In the genomic region with DNA sequence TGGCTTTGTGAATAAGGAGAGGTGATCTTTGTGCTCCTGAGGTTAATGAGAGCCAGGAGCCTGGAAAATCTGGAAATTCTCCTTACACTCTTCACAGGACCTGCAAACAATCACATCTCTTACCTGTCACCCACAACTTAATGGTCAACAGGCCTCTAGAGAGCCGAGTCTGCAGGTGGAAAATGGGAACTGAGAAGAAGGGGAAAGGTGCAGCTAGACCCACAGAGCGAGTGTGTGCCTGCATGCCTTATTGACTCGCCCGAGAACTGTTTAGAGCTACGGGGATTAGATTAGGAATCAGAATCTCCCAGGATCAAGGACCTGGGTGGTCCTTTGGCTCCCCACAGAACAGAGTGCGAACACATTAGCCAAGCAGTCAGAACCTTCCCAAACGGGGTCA, we compare ENCODE assay signal across 19 cellular contexts.
A peak's percentile ranks its signal among the peaks of the same experiment; 100 is the strongest.
DNase-seq lines count a peak whose midpoint lies in the region; ATAC-seq, FAIRE-seq and TF ChIP-seq lines count a peak whose summit lies in the region.
"Had no signal": no experiment of that assay in that cellular context is flagged by ENCODE, and none has a peak within 500 bp of the region (broad histone marks: within the 10 kb centered on the region; RNA-seq: fewer than 3 reads in every experiment).

No MANE protein-coding gene starts in this region.

- H3K4me3 Mint-ChIP-seq in CD4-positive, alpha-beta memory T cell, result peak overlapping the region in 4 of 8 donors; percentile 10 to 84 (median 52)
- peak overlapping the region; percentile 1 to 15 for H3K4me3 Mint-ChIP-seq in stimulated activated naive B cell treated with anti-CD40 and anti-IgM and Interleukin-4, amounts not matched to agents 10 μg/mL and 1 μg/mL and 100 μg/mL, for 72 hours

- no peaks in the 10 kb centered on the region for H3K36me3 ChIP-seq in CD4-positive, alpha-beta memory T cell (ENCODE audit: insufficient read depth, low read length)
- H3K36me3 ChIP-seq in IMR-90 (ENCODE audit: control insufficient read depth, insufficient read depth, low read length) (no peaks in the 10 kb centered on the region), GM12878 (ENCODE audit: control insufficient read depth in 2 of 2, insufficient read depth in 2 of 2, low read length in 1 of 2) (no peaks in the 10 kb centered on the region)
- H3K36me3 ChIP-seq: BLaER1, SJSA1 had no signal

- H3K9me3 Mint-ChIP-seq in CD4-positive, alpha-beta memory T cell, result peaks cover 0 to 3% (median 0%) of the 10 kb centered on the region in 8 donors
- peaks cover 0 to 3% of the 10 kb centered on the region in 2 donors for H3K9me3 Mint-ChIP-seq in stimulated activated naive B cell treated with anti-CD40 and anti-IgM and Interleukin-4, amounts not matched to agents 10 μg/mL and 1 μg/mL and 100 μg/mL, for 72 hours

- POLR2A ChIA-PET in CD4-positive, alpha-beta memory T cell (lab: Charles Lee; ENCODE audit: partially characterized antibody), result interaction anchor here (1.9 to 4.1 kb wide), 2 partner anchors 196 to 330 kb away, joined by 5 to 29 read pairs; a partner anchor contains a TSS
- POLR2A ChIA-PET in IMR-90 (lab: Charles Lee; ENCODE audit: unreplicated experiment), result no interaction called here
- POLR2A ChIA-PET in GM12878 (lab: Charles Lee), result no interaction called here

- TF ChIP-seq POLR2A in IMR-90 (IDR thresholded peaks at IDR 0.05; ENCODE audit: low read depth, low read length) (no peak), GM12878 (IDR thresholded peaks at IDR 0.05; ENCODE audit: low read depth, low read length) (no peak)

- H3K4me3 ChIP-seq in CD4-positive, alpha-beta memory T cell (ENCODE audit: low read length in 2 of 2), result no peak overlapping the region
- H3K4me3 ChIP-seq in IMR-90 (ENCODE audit: insufficient read depth, low read depth, low read length) (no peak overlapping the region), GM12878 (no peak overlapping the region)
- H3K4me3 ChIP-seq: A549, BLaER1, K562, SJSA1 had no signal

- H3K4ac ChIP-seq in IMR-90 (ENCODE audit: low read depth, low read length), result no peak overlapping the region

- H3K36me3 Mint-ChIP-seq in CD4-positive, alpha-beta memory T cell, result no peaks in the 10 kb centered on the region
- H3K36me3 Mint-ChIP-seq in stimulated activated naive B cell treated with anti-CD40 and anti-IgM and Interleukin-4, amounts not matched to agents 10 μg/mL and 1 μg/mL and 100 μg/mL, for 72 hours, result no peaks in the 10 kb centered on the region

- CTCF ChIA-PET in CD4-positive, alpha-beta memory T cell (lab: Charles Lee; ENCODE audit: partially characterized antibody), result interaction anchor here (3.0 kb wide), 1 partner anchor 194 kb away, joined by 14 read pairs; no protein-coding TSS in a partner anchor
- CTCF ChIA-PET in IMR-90 (lab: Yijun Ruan, JAX), result interaction anchor here (1.0 kb wide), 1 partner anchor 73 kb away, joined by 3 read pairs; no protein-coding TSS in a partner anchor
- CTCF ChIA-PET in GM12878 (lab: Yijun Ruan, JAX), result no interaction called here

- TF ChIP-seq EP300 in GM12878 (IDR thresholded peaks at IDR 0.05; ENCODE audit: borderline replicate concordance in 1 of 2, control insufficient read depth in 1 of 2, low read depth in 2 of 2, low read length in 2 of 2), result no peak

- no peaks in the 10 kb centered on the region for H3K9me3 ChIP-seq in CD4-positive, alpha-beta memory T cell (ENCODE audit: control insufficient read depth in 1 of 2, low read length in 2 of 2)
- H3K9me3 ChIP-seq in IMR-90 (ENCODE audit: control insufficient read depth, insufficient read depth, low read length), result no peaks in the 10 kb centered on the region
- no peaks in the 10 kb centered on the region; the same call in 2 of the 3 replicates for H3K9me3 ChIP-seq in GM12878 (replicated peaks; ENCODE audit: control insufficient read depth, insufficient read depth, low read length)
- H3K9me3 ChIP-seq: A549, BLaER1 had no signal

- no peak for FAIRE-seq in GM12878 (lab: Jason Lieb, UNC)
- FAIRE-seq: A549, K562 had no signal

- H4K8ac ChIP-seq in IMR-90 (ENCODE audit: low read depth in 2 of 2, low read length in 2 of 2), result no peak overlapping the region

- H3K9ac ChIP-seq in IMR-90 (ENCODE audit: low read depth, low read length) (no peak overlapping the region), GM12878 (ENCODE audit: control insufficient read depth, insufficient read depth, low read length) (no peak overlapping the region)
- H3K9ac ChIP-seq: BLaER1 had no signal

- no peaks in the 10 kb centered on the region for H3K79me2 ChIP-seq in GM12878 (ENCODE audit: control insufficient read depth, insufficient read depth, low read length)

- H3K79me1 ChIP-seq in IMR-90 (ENCODE audit: low read depth in 1 of 2, low read length in 2 of 2), result no peaks in the 10 kb centered on the region

- no peak for DNase-seq in CD4-positive, alpha-beta memory T cell
- no peak for DNase-seq in IMR-90
- DNase-seq in GM12878 (ENCODE audit: low read depth, low spot score), result no peak
- DNase-seq in stimulated activated naive B cell treated with anti-CD40 and anti-IgM and Interleukin-4, amounts not matched to agents 10 μg/mL and 1 μg/mL and 100 μg/mL, for 72 hours, result no peak
- DNase-seq in KBM-7, result no peak
- DNase-seq in GM19238 (ENCODE audit: insufficient read length, low spot score), result no peak
- DNase-seq: DMS79 treated with DMSO at 0.1 percent for 48 hours, MV-4-11, NCI-H1694 treated with DMSO at 0.1 percent for 48 hours, NCI-H2107, NCI-H226, NCI-H524, PC-3 had no signal

- no peaks in the 10 kb centered on the region for H4K20me1 ChIP-seq in IMR-90 (ENCODE audit: insufficient read depth, low read length)
- no peaks in the 10 kb centered on the region for H4K20me1 ChIP-seq in GM12878 (ENCODE audit: control insufficient read depth, insufficient read depth)
- H4K20me1 ChIP-seq: BLaER1 had no signal

- TF ChIP-seq CTCF in IMR-90 (conservative IDR thresholded peaks at IDR 0.05; ENCODE audit: low read depth, low read length) (no peak), GM12878 (IDR thresholded peaks at IDR 0.05 in 2 of 3, conservative IDR thresholded peaks at IDR 0.05 in 1 of 3; ENCODE audit: control insufficient read depth in 2 of 3, extremely low read depth in 1 of 3, insufficient read depth in 1 of 3, low read depth in 3 of 3, low read length in 3 of 3) (no peak)

- TF ChIP-seq RAD21 in IMR-90 (IDR thresholded peaks at IDR 0.05; ENCODE audit: low read length), result no peak
- TF ChIP-seq RAD21 in GM12878 (IDR thresholded peaks at IDR 0.05; ENCODE audit: insufficient read depth, low read depth, low read length), result no peak

- no peak overlapping the region for H2BK120ac ChIP-seq in IMR-90 (ENCODE audit: low read depth, low read length)

- no peak overlapping the region for H4K91ac ChIP-seq in IMR-90 (ENCODE audit: insufficient read depth, low read depth, low read length)

- H3K4me2 ChIP-seq in IMR-90 (ENCODE audit: low read depth, low read length), result no peak overlapping the region
- no peak overlapping the region; the same call in 1 of the 2 replicates for H3K4me2 ChIP-seq in GM12878 (ENCODE audit: control insufficient read depth, insufficient read depth)
- H3K4me2 ChIP-seq: A549, BLaER1 had no signal

- RAD21 ChIA-PET in GM12878 (lab: Charles Lee; ENCODE audit: unreplicated experiment), result interaction anchor here (1.0 kb wide), 1 partner anchor 48 kb away, joined by 3 read pairs; no protein-coding TSS in a partner anchor

- dilution Hi-C loops in IMR-90 (cut with HindIII; ENCODE audit: low sequenced_read_pairs, unreplicated experiment), result no loop called here

- no peak overlapping the region for H3K56ac ChIP-seq in IMR-90 (ENCODE audit: extremely low read depth, insufficient read depth, low read length)

- no peak overlapping the region for H3K27ac ChIP-seq in CD4-positive, alpha-beta memory T cell (ENCODE audit: low read depth, low read length)
- no peak overlapping the region for H3K27ac ChIP-seq in IMR-90 (ENCODE audit: insufficient read depth, low read length)
- H3K27ac ChIP-seq in GM12878 (ENCODE audit: control insufficient read depth, insufficient read depth), result no peak overlapping the region
- H3K27ac ChIP-seq: A549, BLaER1, RWPE1, SJSA1 had no signal

- no TSS peak for BruUV-seq in IMR-90 (replicated peaks; lab: Mats Ljungman, UMichigan)
- BruUV-seq in GM12878 (replicated peaks; lab: Mats Ljungman, UMichigan), result no TSS peak

- in situ Hi-C loops in IMR-90 (cut with MboI; ENCODE audit: low sequenced_read_pairs), result no loop called here
- in situ Hi-C loops in GM12878 (cut with MboI), result no loop called here
- in situ Hi-C loops in KBM-7 (cut with MboI; ENCODE audit: low pct_unique_long_range_greater_than_20kb, low sequenced_read_pairs), result no loop called here

- H2AK9ac ChIP-seq in IMR-90 (replicated peaks; ENCODE audit: low read depth, low read length, poor library complexity), result peak overlapping the region; percentile 31

- H3K9me1 ChIP-seq in IMR-90 (ENCODE audit: insufficient read depth, low read length), result no peaks in the 10 kb centered on the region

- H3K4me1 Mint-ChIP-seq in CD4-positive, alpha-beta memory T cell, result peaks cover 32 to 54% (median 42%) of the 10 kb centered on the region in 4 donors
- peaks cover 26 to 44% of the 10 kb centered on the region in 2 donors for H3K4me1 Mint-ChIP-seq in stimulated activated naive B cell treated with anti-CD40 and anti-IgM and Interleukin-4, amounts not matched to agents 10 μg/mL and 1 μg/mL and 100 μg/mL, for 72 hours

- ATAC-seq in IMR-90 (ENCODE audit: low read depth) (no peak), GM12878 (peak; percentile 48; the same call in 2 of the 3 replicates), GM21717 (IDR thresholded peaks at IDR 0.05; ENCODE audit: unreplicated experiment) (no peak)
- ATAC-seq in stimulated activated naive B cell treated with anti-CD40 and anti-IgM and Interleukin-4, amounts not matched to agents 10 μg/mL and 1 μg/mL and 100 μg/mL, for 72 hours (replicated peaks), result peak; percentile 78
- ATAC-seq: A549, K562, PC-3 had no signal

- H3K18ac ChIP-seq in IMR-90 (ENCODE audit: low read depth, low read length), result no peak overlapping the region

- no peak overlapping the region for H3K14ac ChIP-seq in IMR-90 (replicated peaks; ENCODE audit: low read depth, low read length)

- no peaks in the 10 kb centered on the region for H3K27me3 Mint-ChIP-seq in CD4-positive, alpha-beta memory T cell
- H3K27me3 Mint-ChIP-seq in stimulated activated naive B cell treated with anti-CD40 and anti-IgM and Interleukin-4, amounts not matched to agents 10 μg/mL and 1 μg/mL and 100 μg/mL, for 72 hours, result no peaks in the 10 kb centered on the region

- no peaks in the 10 kb centered on the region for H3K27me3 ChIP-seq in CD4-positive, alpha-beta memory T cell (ENCODE audit: insufficient read depth, low read length)
- H3K27me3 ChIP-seq in IMR-90 (ENCODE audit: control insufficient read depth, insufficient read depth, low read length), result no peaks in the 10 kb centered on the region
- H3K27me3 ChIP-seq in GM12878 (replicated peaks in 1 of 2; ENCODE audit: control insufficient read depth in 2 of 2, insufficient read depth in 2 of 2, low read length in 1 of 2), result no peaks in the 10 kb centered on the region
- H3K27me3 ChIP-seq: BLaER1, SJSA1 had no signal

- no peak overlapping the region for H3K23ac ChIP-seq in IMR-90 (ENCODE audit: low read depth, low read length)

- H2AFZ ChIP-seq in IMR-90 (replicated peaks; ENCODE audit: low read length, poor library complexity) (no peak overlapping the region), GM12878 (ENCODE audit: control insufficient read depth, low read depth, low read length) (no peak overlapping the region)

- 89% methylated on average over 5 of the region's 7 CpGs; no CpG with 5 or more reads in 1 of the 2 experiments for WGBS in IMR-90 (ENCODE audit: extremely low coverage in 2 of 2, insufficient read length in 1 of 2), 2 experiments
- 86% methylated on average over 7 of the region's 7 CpGs for WGBS in GM12878 (ENCODE audit: insufficient coverage, insufficient replicate concordance, low lambda C conversion rate, missing lambda C conversion rate)

- H2AK5ac ChIP-seq in IMR-90 (ENCODE audit: low read depth, low read length), result no peak overlapping the region

- no peak overlapping the region for H2BK5ac ChIP-seq in IMR-90 (ENCODE audit: low read depth, low read length, poor library complexity, severe bottlenecking)

- no peak overlapping the region for H4K5ac ChIP-seq in IMR-90 (ENCODE audit: low read depth, low read length)

- intact Hi-C loops in CD4-positive, alpha-beta memory T cell (cut with micrococcal nuclease), result loop anchor here (5.0 to 10.0 kb wide), 2 partner anchors 79 to 802 kb away; a partner anchor contains a TSS
- intact Hi-C loops in IMR-90 (cut with micrococcal nuclease), result no loop called here
- intact Hi-C loops in GM12878 (cut with micrococcal nuclease; ENCODE audit: unreplicated experiment), result no loop called here

- no peak overlapping the region for H2BK20ac ChIP-seq in IMR-90 (ENCODE audit: low read depth, low read length)

- SMC1A ChIA-PET in GM12878 (lab: Charles Lee; ENCODE audit: uncharacterized antibody, unreplicated experiment), result interaction anchor here (1.3 to 2.0 kb wide), 2 partner anchors 195 to 199 kb away, joined by 3 to 5 read pairs; no protein-coding TSS in a partner anchor

- no peak overlapping the region for H2BK15ac ChIP-seq in IMR-90 (ENCODE audit: low read depth, low read length)

- H3K27ac Mint-ChIP-seq in CD4-positive, alpha-beta memory T cell, result peak overlapping the region; percentile 8 to 89 (median 76)
- H3K27ac Mint-ChIP-seq in stimulated activated naive B cell treated with anti-CD40 and anti-IgM and Interleukin-4, amounts not matched to agents 10 μg/mL and 1 μg/mL and 100 μg/mL, for 72 hours, result no peak overlapping the region

- H3K4me1 ChIP-seq in CD4-positive, alpha-beta memory T cell (ENCODE audit: insufficient read depth, low read length), result peaks cover 40% of the 10 kb centered on the region
- H3K4me1 ChIP-seq in IMR-90 (ENCODE audit: control insufficient read depth, insufficient read depth, low read length) (peaks cover 2% of the 10 kb centered on the region; the same call in 1 of the 2 replicates), GM12878 (ENCODE audit: control insufficient read depth, insufficient read depth, low read length) (peaks cover 11% of the 10 kb centered on the region)
- H3K4me1 ChIP-seq: A549, SJSA1 had no signal

Comparison
In these comparisons a context has a peak if more than half of its experiments do, and no peak if none do; other contexts are left out.
1. ATAC-seq: peak in GM12878 (single experiment) and stimulated activated naive B cell treated with anti-CD40 and anti-IgM and Interleukin-4, amounts not matched to agents 10 μg/mL and 1 μg/mL and 100 μg/mL, for 72 hours (2 of 2); none in IMR-90 (single experiment) and GM21717 (single experiment).